8 cellular contexts compared by ENCODE assay signal in genomic region chr20:64255361-64256281, GRCh38. TPM values are rescaled to one million over a fixed set of nuclear protein-coding genes. Genes with fewer than 3 reads are reported as not detected.
DNase-seq lines count a peak whose midpoint lies in the region; ATAC-seq and TF ChIP-seq lines count a peak whose summit lies in the region.

PCMTD2 (plus strand) TSS chr20:64255748; CDS start chr20:64259966, 4,218 bp downstream.

- in situ Hi-C loops in GM23248 (cut with MboI) = no loop called here

- H3K27ac Mint-ChIP-seq in nephron progenitor cell = no peak within 1 kb of the TSS
- peak within 1 kb of the TSS; percentile 96 to 98 for H3K27ac Mint-ChIP-seq in stimulated activated naive CD8-positive, alpha-beta T cell treated with anti-CD3 and anti-CD28 coated beads, Interleukin-15, amount 100 ng/mL, for 72 hours

- H3K9me3 ChIP-seq in DND-41 (ENCODE audit: insufficient read depth, low read length, severe bottlenecking) = no peaks in the 10 kb centered on the region
- H3K9me3 ChIP-seq in GM23248 (ENCODE audit: low read depth) = no peaks in the 10 kb centered on the region
- no peaks in the 10 kb centered on the region for H3K9me3 ChIP-seq in RWPE2 (ENCODE audit: severe bottlenecking)

- peaks cover 55% of the 10 kb centered on the region for H3K4me1 Mint-ChIP-seq in nephron progenitor cell
- peaks cover 56% of the 10 kb centered on the region for H3K4me1 Mint-ChIP-seq in stimulated activated naive CD8-positive, alpha-beta T cell treated with anti-CD3 and anti-CD28 coated beads, Interleukin-15, amount 100 ng/mL, for 72 hours

- TF ChIP-seq CTCF in DND-41 (IDR thresholded peaks at IDR 0.05; ENCODE audit: borderline replicate concordance, extremely low read depth, low read length, poor library complexity, severe bottlenecking) (peak; percentile 24), RWPE2 (IDR thresholded peaks at IDR 0.05; ENCODE audit: poor library complexity, severe bottlenecking) (peak; percentile 24), nephron progenitor cell (IDR thresholded peaks at IDR 0.05) (no peak)

- H3K4me2 ChIP-seq in DND-41 (ENCODE audit: insufficient read depth, low read length) (peak within 1 kb of the TSS; percentile 72), GM23248 (ENCODE audit: unreplicated experiment) (peak within 1 kb of the TSS; percentile 88)

- H3K79me2 ChIP-seq in DND-41 (ENCODE audit: insufficient read depth, low read length) (peaks cover 49% of the 10 kb centered on the region), GM23248 (ENCODE audit: insufficient read depth) (peaks cover 42% of the 10 kb centered on the region)

- H3K9me2 ChIP-seq in GM23248 (ENCODE audit: insufficient read depth) = no peaks in the 10 kb centered on the region

- peaks cover 31% of the 10 kb centered on the region for H3K27me3 Mint-ChIP-seq in nephron progenitor cell (ENCODE audit: low read depth, poor library complexity)
- peaks cover 16% of the 10 kb centered on the region for H3K27me3 Mint-ChIP-seq in stimulated activated naive CD8-positive, alpha-beta T cell treated with anti-CD3 and anti-CD28 coated beads, Interleukin-15, amount 100 ng/mL, for 72 hours

- no peaks in the 10 kb centered on the region for H3F3A ChIP-seq in GM23248 (ENCODE audit: insufficient read depth)

- DNase-seq in DND-41 (peak; percentile 87), GM23248 (peak; percentile 90), Kasumi-1 (lab: John Stamatoyannopoulos, UW) (peak; percentile 67 to 70), RWPE2 (ENCODE audit: low spot score) (peak; percentile 94), fibroblast of the conjunctiva (ENCODE audit: low read depth) (peak; percentile 51), nephron progenitor cell (peak; percentile 88)
- DNase-seq in activated effector memory CD4-positive, alpha-beta T cell treated with Interleukin-2 at 50 U/mL for 16 hours = peak; percentile 80
- DNase-seq in stimulated activated naive CD8-positive, alpha-beta T cell treated with anti-CD3 and anti-CD28 coated beads, Interleukin-15, amount 100 ng/mL, for 72 hours = peak; percentile 90

- no peaks in the 10 kb centered on the region for H3K36me3 Mint-ChIP-seq in nephron progenitor cell (ENCODE audit: low read depth)

- H3K9ac ChIP-seq in DND-41 (ENCODE audit: low read depth, low read length) (peak within 1 kb of the TSS; percentile 96), GM23248 (peak within 1 kb of the TSS; percentile 83)

- peaks cover 12% of the 10 kb centered on the region; the same call in 1 of the 2 replicates for H4K20me1 ChIP-seq in DND-41 (ENCODE audit: insufficient read depth, low read length)
- no peaks in the 10 kb centered on the region for H4K20me1 ChIP-seq in GM23248 (ENCODE audit: insufficient read depth)

- H2AFZ ChIP-seq in DND-41 (ENCODE audit: low read depth, low read length) (peak within 1 kb of the TSS; percentile 97), GM23248 (peak within 1 kb of the TSS; percentile 90)

- ATAC-seq in DND-41 (ENCODE audit: insufficient read depth, low read depth) (peak; percentile 90), RWPE2 (ENCODE audit: low read depth) (peak; percentile 85)
- ATAC-seq in stimulated activated naive CD8-positive, alpha-beta T cell treated with anti-CD3 and anti-CD28 coated beads, Interleukin-15, amount 100 ng/mL, for 72 hours = peak; percentile 94

- H3K4me3 Mint-ChIP-seq in nephron progenitor cell = peak within 1 kb of the TSS; percentile 97
- H3K4me3 Mint-ChIP-seq in stimulated activated naive CD8-positive, alpha-beta T cell treated with anti-CD3 and anti-CD28 coated beads, Interleukin-15, amount 100 ng/mL, for 72 hours = peak within 1 kb of the TSS; percentile 93 to 98

- peak within 1 kb of the TSS; percentile 90 for H3K27ac ChIP-seq in DND-41 (ENCODE audit: low read length)
- H3K27ac ChIP-seq in GM23248 = peak within 1 kb of the TSS; percentile 44
- peak within 1 kb of the TSS; percentile 12 for H3K27ac ChIP-seq in RWPE2 (ENCODE audit: poor library complexity, severe bottlenecking)

- 0 to 1% methylated on average over 47 to 71 of the region's 96 CpGs for WGBS in GM23248 (ENCODE audit: low coverage in 1 of 2, low lambda C conversion rate in 2 of 2, missing lambda C conversion rate in 2 of 2), 2 experiments

- H3K9me3 Mint-ChIP-seq in nephron progenitor cell = no peaks in the 10 kb centered on the region
- H3K9me3 Mint-ChIP-seq in stimulated activated naive CD8-positive, alpha-beta T cell treated with anti-CD3 and anti-CD28 coated beads, Interleukin-15, amount 100 ng/mL, for 72 hours = no peaks in the 10 kb centered on the region

- H3K4me1 ChIP-seq in DND-41 (ENCODE audit: insufficient read depth, low read length) (peaks cover 40% of the 10 kb centered on the region), GM23248 (ENCODE audit: insufficient read depth) (peaks cover 3% of the 10 kb centered on the region; the same call in 1 of the 2 replicates), RWPE2 (ENCODE audit: insufficient read depth, poor library complexity, severe bottlenecking) (peaks cover 4% of the 10 kb centered on the region)

- H3K4me3 ChIP-seq in DND-41 (ENCODE audit: low read depth in 1 of 2, low read length in 2 of 2) (peak within 1 kb of the TSS; percentile 75 to 92), GM23248 (peak within 1 kb of the TSS; percentile 90), RWPE2 (ENCODE audit: severe bottlenecking) (peak within 1 kb of the TSS; percentile 57)

- H3K36me3 ChIP-seq in DND-41 (ENCODE audit: insufficient read depth, low read length) = peaks cover 11% of the 10 kb centered on the region
- no peaks in the 10 kb centered on the region for H3K36me3 ChIP-seq in GM23248 (ENCODE audit: low read depth)
- H3K36me3 ChIP-seq in RWPE2 (ENCODE audit: low read depth) = no peaks in the 10 kb centered on the region

- H3K27me3 ChIP-seq in DND-41 (ENCODE audit: insufficient read depth, low read length, poor library complexity) (peaks cover 3% of the 10 kb centered on the region), GM23248 (replicated peaks; ENCODE audit: insufficient read depth) (peaks cover 9% of the 10 kb centered on the region; the same call in 1 of the 2 replicates), RWPE2 (ENCODE audit: insufficient read depth, poor library complexity, severe bottlenecking) (peaks cover 8% of the 10 kb centered on the region)

RNA-seq across cellular contexts. Expression of gene PCMTD2, which starts in this region (rescaled TPM):
- total RNA-seq in GM23248 (2014; rRNA removed; shearing (Covaris generic)) = 34.3 and 134 TPM in 2 replicates
- polyA plus RNA-seq in GM23248 (2016; fragmentation: Nextera tagmentation; extraction: Ambion mirVana) = 16.6 and 21.1 TPM in 2 replicates

Comparison
In these comparisons a context has a peak if more than half of its experiments do, and no peak if none do; other contexts are left out.
1. Peak in every context shown above with its lines: DNase-seq, ATAC-seq, H3K4me3 ChIP-seq and H3K27ac ChIP-seq.
2. H3K27ac ChIP-seq: peak in every context shown above with its lines; median percentile 90 in DND-41; 44 in GM23248; 12 in RWPE2.